In the genomic region with DNA sequence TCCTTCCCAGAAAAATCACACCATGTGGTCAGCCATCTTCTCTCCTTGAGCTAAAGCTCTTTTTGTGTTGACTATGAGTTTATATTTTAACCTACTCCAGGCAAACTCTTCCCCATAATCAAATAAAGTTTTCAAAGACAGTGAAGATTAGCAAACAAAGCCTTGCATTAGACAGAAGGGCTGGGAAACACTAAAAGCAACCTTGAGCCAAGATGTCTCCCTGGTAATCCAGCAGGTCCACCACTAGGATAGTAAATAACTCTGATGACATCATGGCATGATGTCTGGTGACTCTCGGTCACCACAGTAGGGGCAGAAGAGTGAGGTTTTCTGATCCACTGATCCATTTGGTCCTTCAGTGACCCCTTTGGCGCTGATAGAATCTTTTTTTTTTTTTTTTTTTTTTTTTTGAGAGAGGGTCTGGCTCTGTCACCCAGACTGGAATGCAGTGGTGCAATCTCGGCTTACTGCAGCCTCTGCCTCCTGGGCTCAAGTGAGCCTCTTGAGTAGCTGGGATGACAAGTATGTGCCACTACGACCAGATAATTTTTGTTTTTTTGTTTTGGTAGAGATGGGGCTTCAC, we compare ENCODE assay signal across 1 cellular context.
TF ChIP-seq lines count a peak whose summit lies in the region.

No MANE protein-coding gene starts in this region.

TF ChIP-seq in HCT116, 20 proteins besides CTCF, POLR2A, EP300 and RAD21 (continued from another document):
- TF ChIP-seq, protein P1, sequence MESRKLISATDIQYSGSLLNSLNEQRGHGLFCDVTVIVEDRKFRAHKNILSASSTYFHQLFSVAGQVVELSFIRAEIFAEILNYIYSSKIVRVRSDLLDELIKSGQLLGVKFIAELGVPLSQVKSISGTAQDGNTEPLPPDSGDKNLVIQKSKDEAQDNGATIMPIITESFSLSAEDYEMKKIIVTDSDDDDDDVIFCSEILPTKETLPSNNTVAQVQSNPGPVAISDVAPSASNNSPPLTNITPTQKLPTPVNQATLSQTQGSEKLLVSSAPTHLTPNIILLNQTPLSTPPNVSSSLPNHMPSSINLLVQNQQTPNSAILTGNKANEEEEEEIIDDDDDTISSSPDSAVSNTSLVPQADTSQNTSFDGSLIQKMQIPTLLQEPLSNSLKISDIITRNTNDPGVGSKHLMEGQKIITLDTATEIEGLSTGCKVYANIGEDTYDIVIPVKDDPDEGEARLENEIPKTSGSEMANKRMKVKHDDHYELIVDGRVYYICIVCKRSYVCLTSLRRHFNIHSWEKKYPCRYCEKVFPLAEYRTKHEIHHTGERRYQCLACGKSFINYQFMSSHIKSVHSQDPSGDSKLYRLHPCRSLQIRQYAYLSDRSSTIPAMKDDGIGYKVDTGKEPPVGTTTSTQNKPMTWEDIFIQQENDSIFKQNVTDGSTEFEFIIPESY (IDR thresholded peaks at IDR 0.05; ENCODE audit: extremely low read depth, insufficient replicate concordance, low read length), result no peak
- no peak for TF ChIP-seq EZH2 (IDR thresholded peaks at IDR 0.05)
- no peak for TF ChIP-seq FOSL1 (IDR thresholded peaks at IDR 0.05; ENCODE audit: low read depth)
- TF ChIP-seq SRF (IDR thresholded peaks at IDR 0.05; ENCODE audit: low read depth), result no peak
- TF ChIP-seq ELF1 (IDR thresholded peaks at IDR 0.05; ENCODE audit: borderline replicate concordance, low read depth), result no peak
- TF ChIP-seq ZFX (IDR thresholded peaks at IDR 0.05), result no peak
- no peak for TF ChIP-seq EGR1 (IDR thresholded peaks at IDR 0.05; ENCODE audit: low read depth)
- TF ChIP-seq YY1 (IDR thresholded peaks at IDR 0.05; ENCODE audit: extremely low read depth, insufficient replicate concordance, low read depth, low read length), result no peak
- no peak for TF ChIP-seq SP1 (IDR thresholded peaks at IDR 0.05; ENCODE audit: low read depth)
- TF ChIP-seq, protein P2, sequence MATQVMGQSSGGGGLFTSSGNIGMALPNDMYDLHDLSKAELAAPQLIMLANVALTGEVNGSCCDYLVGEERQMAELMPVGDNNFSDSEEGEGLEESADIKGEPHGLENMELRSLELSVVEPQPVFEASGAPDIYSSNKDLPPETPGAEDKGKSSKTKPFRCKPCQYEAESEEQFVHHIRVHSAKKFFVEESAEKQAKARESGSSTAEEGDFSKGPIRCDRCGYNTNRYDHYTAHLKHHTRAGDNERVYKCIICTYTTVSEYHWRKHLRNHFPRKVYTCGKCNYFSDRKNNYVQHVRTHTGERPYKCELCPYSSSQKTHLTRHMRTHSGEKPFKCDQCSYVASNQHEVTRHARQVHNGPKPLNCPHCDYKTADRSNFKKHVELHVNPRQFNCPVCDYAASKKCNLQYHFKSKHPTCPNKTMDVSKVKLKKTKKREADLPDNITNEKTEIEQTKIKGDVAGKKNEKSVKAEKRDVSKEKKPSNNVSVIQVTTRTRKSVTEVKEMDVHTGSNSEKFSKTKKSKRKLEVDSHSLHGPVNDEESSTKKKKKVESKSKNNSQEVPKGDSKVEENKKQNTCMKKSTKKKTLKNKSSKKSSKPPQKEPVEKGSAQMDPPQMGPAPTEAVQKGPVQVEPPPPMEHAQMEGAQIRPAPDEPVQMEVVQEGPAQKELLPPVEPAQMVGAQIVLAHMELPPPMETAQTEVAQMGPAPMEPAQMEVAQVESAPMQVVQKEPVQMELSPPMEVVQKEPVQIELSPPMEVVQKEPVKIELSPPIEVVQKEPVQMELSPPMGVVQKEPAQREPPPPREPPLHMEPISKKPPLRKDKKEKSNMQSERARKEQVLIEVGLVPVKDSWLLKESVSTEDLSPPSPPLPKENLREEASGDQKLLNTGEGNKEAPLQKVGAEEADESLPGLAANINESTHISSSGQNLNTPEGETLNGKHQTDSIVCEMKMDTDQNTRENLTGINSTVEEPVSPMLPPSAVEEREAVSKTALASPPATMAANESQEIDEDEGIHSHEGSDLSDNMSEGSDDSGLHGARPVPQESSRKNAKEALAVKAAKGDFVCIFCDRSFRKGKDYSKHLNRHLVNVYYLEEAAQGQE (IDR thresholded peaks at IDR 0.05; ENCODE audit: low read depth), result no peak
